ENCODE assay signal across 18 cellular contexts in the genomic region with DNA sequence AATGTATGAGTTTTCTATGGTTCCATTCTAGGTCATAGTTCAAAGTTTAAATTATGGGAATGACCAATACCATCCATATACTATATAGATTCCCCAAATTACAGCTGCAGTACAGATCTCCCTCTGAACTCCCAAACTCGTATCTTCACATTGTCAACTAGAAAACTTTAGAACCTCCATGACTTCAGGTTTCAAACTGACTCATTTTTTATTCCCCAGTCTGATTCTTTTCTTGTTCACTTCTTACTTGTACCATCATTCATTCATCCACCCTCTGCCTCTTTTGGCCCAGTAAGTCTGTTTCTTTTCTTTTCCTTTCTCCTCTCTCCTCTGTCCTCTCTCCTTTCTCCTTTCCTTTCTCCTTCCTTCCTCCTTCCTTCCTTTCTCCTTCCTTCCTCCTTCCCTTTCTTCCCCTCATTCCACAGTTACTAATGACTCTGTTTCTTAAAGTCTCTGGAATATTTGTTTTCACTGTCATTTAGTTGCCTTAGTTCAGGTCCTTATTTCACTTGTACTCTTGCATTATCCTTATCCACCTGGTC. TPM values are rescaled to one million over a fixed set of nuclear protein-coding genes. Genes with fewer than 3 reads are reported as not detected.
DNase-seq lines count a peak whose midpoint lies in the region; ATAC-seq and TF ChIP-seq lines count a peak whose summit lies in the region.
"Had no signal": no experiment of that assay in that cellular context is flagged by ENCODE, and none has a peak within 500 bp of the region (broad histone marks: within the 10 kb centered on the region; RNA-seq: fewer than 3 reads in every experiment).

No MANE protein-coding gene starts in this region.

- no peaks in the 10 kb centered on the region for H3K9me3 ChIP-seq in mammary epithelial cell (replicated peaks; ENCODE audit: insufficient read depth, low read length)
- no peaks in the 10 kb centered on the region for H3K9me3 ChIP-seq in tibial nerve
- H3K9me3 ChIP-seq: breast epithelium, Caco-2, esophagus muscularis mucosa, left ventricle myocardium inferior had no signal

- H3K36me3 ChIP-seq in mammary epithelial cell (ENCODE audit: insufficient read depth, low read length) (peaks cover 15% of the 10 kb centered on the region), tibial nerve (peaks cover 0 to 64% (median 0%) of the 10 kb centered on the region in 3 donors)

- TF ChIP-seq POLR2A in tibial nerve (IDR thresholded peaks at IDR 0.05), result no peak

- H3K9me3 Mint-ChIP-seq in MCF 10A (ENCODE audit: unreplicated experiment) (no peaks in the 10 kb centered on the region), endothelial cell (ENCODE audit: unreplicated experiment) (no peaks in the 10 kb centered on the region)
- H3K9me3 Mint-ChIP-seq in activated CD8-positive, alpha-beta T cell treated with anti-CD3 and anti-CD28 coated beads for 36 hours, result no peaks in the 10 kb centered on the region
- no peaks in the 10 kb centered on the region for H3K9me3 Mint-ChIP-seq in stimulated activated memory B cell treated with anti-CD40 and anti-IgM and Interleukin-4, amounts not matched to agents 10 μg/mL and 1 μg/mL and 100 μg/mL, for 72 hours

- no peak for TF ChIP-seq CTCF in MCF 10A (IDR thresholded peaks at IDR 0.05; ENCODE audit: unreplicated experiment)
- no peak for TF ChIP-seq CTCF in mammary epithelial cell (conservative IDR thresholded peaks at IDR 0.05 in 1 of 2, IDR thresholded peaks at IDR 0.05 in 1 of 2; ENCODE audit: extremely low read depth in 1 of 2, insufficient read depth in 1 of 2, low read depth in 1 of 2, low read length in 2 of 2)
- no peak for TF ChIP-seq CTCF in activated CD8-positive, alpha-beta T cell treated with anti-CD3 and anti-CD28 coated beads for 36 hours (IDR thresholded peaks at IDR 0.05)
- TF ChIP-seq CTCF in endothelial cell (IDR thresholded peaks at IDR 0.05; ENCODE audit: unreplicated experiment), result no peak
- TF ChIP-seq CTCF in tibial nerve (IDR thresholded peaks at IDR 0.05), result no peak

- H3K4me3 ChIP-seq in mammary epithelial cell (replicated peaks in 1 of 3; ENCODE audit: insufficient read depth in 1 of 3, low read depth in 2 of 3, low read length in 3 of 3) (no peak overlapping the region), tibial nerve (no peak overlapping the region)
- H3K4me3 ChIP-seq: breast epithelium, esophagus muscularis mucosa, left ventricle myocardium inferior had no signal

- dilution Hi-C loops in mammary epithelial cell (cut with HindIII; ENCODE audit: low sequenced_read_pairs), result no loop called here

- H3K27ac ChIP-seq in mammary epithelial cell (ENCODE audit: insufficient read depth, low read depth, low read length) (no peak overlapping the region), tibial nerve (no peak overlapping the region)
- H3K27ac ChIP-seq: breast epithelium, esophagus muscularis mucosa, left ventricle myocardium inferior had no signal

- H3K4me1 Mint-ChIP-seq in MCF 10A (ENCODE audit: insufficient read depth, unreplicated experiment) (peaks cover 26% of the 10 kb centered on the region), endothelial cell (ENCODE audit: unreplicated experiment) (peaks cover 40% of the 10 kb centered on the region)
- peaks cover 66% of the 10 kb centered on the region for H3K4me1 Mint-ChIP-seq in activated CD8-positive, alpha-beta T cell treated with anti-CD3 and anti-CD28 coated beads for 36 hours (ENCODE audit: low read depth)
- H3K4me1 Mint-ChIP-seq in stimulated activated memory B cell treated with anti-CD40 and anti-IgM and Interleukin-4, amounts not matched to agents 10 μg/mL and 1 μg/mL and 100 μg/mL, for 72 hours, result peaks cover 71% of the 10 kb centered on the region

- TF ChIP-seq EP300 in tibial nerve (IDR thresholded peaks at IDR 0.05), result no peak

- peaks cover 71% of the 10 kb centered on the region for H3K36me3 Mint-ChIP-seq in MCF 10A (ENCODE audit: insufficient read depth, unreplicated experiment)
- H3K36me3 Mint-ChIP-seq in activated CD8-positive, alpha-beta T cell treated with anti-CD3 and anti-CD28 coated beads for 36 hours (ENCODE audit: low read depth), result peaks cover 75% of the 10 kb centered on the region
- peaks cover 37% of the 10 kb centered on the region for H3K36me3 Mint-ChIP-seq in endothelial cell (ENCODE audit: low read depth, unreplicated experiment)
- peaks cover 84% of the 10 kb centered on the region for H3K36me3 Mint-ChIP-seq in stimulated activated memory B cell treated with anti-CD40 and anti-IgM and Interleukin-4, amounts not matched to agents 10 μg/mL and 1 μg/mL and 100 μg/mL, for 72 hours

- no peaks in the 10 kb centered on the region for H4K20me1 ChIP-seq in mammary epithelial cell (ENCODE audit: insufficient read depth, low read length)

- no peak overlapping the region for H3K9ac ChIP-seq in mammary epithelial cell (ENCODE audit: insufficient read depth, low read length)

- H3K27me3 ChIP-seq in mammary epithelial cell (ENCODE audit: insufficient read depth, low read length) (no peaks in the 10 kb centered on the region), tibial nerve (no peaks in the 10 kb centered on the region)
- H3K27me3 ChIP-seq: breast epithelium, esophagus muscularis mucosa had no signal

- H3K79me2 ChIP-seq in mammary epithelial cell (ENCODE audit: insufficient read depth, low read length), result peaks cover 96% of the 10 kb centered on the region

- H3K4me3 Mint-ChIP-seq in MCF 10A (ENCODE audit: unreplicated experiment), result no peak overlapping the region
- H3K4me3 Mint-ChIP-seq in activated CD8-positive, alpha-beta T cell treated with anti-CD3 and anti-CD28 coated beads for 36 hours, result no peak overlapping the region
- no peak overlapping the region for H3K4me3 Mint-ChIP-seq in endothelial cell (ENCODE audit: unreplicated experiment)
- no peak overlapping the region for H3K4me3 Mint-ChIP-seq in stimulated activated memory B cell treated with anti-CD40 and anti-IgM and Interleukin-4, amounts not matched to agents 10 μg/mL and 1 μg/mL and 100 μg/mL, for 72 hours

- H3K27me3 Mint-ChIP-seq in MCF 10A (ENCODE audit: insufficient read depth, unreplicated experiment) (no peaks in the 10 kb centered on the region), endothelial cell (ENCODE audit: unreplicated experiment) (peaks cover 5% of the 10 kb centered on the region)
- H3K27me3 Mint-ChIP-seq in activated CD8-positive, alpha-beta T cell treated with anti-CD3 and anti-CD28 coated beads for 36 hours, result no peaks in the 10 kb centered on the region
- no peaks in the 10 kb centered on the region for H3K27me3 Mint-ChIP-seq in stimulated activated memory B cell treated with anti-CD40 and anti-IgM and Interleukin-4, amounts not matched to agents 10 μg/mL and 1 μg/mL and 100 μg/mL, for 72 hours

- in situ Hi-C loops in mammary epithelial cell (cut with MboI; ENCODE audit: low sequenced_read_pairs in 2 of 2), result no loop called here

- no peak overlapping the region for H2AFZ ChIP-seq in mammary epithelial cell (ENCODE audit: low read depth, low read length)

- H3K27ac Mint-ChIP-seq in MCF 10A (ENCODE audit: low read depth, unreplicated experiment) (peak overlapping the region; percentile 81), endothelial cell (ENCODE audit: unreplicated experiment) (peak overlapping the region; percentile 48)
- H3K27ac Mint-ChIP-seq in activated CD8-positive, alpha-beta T cell treated with anti-CD3 and anti-CD28 coated beads for 36 hours, result peak overlapping the region; percentile 37
- H3K27ac Mint-ChIP-seq in stimulated activated memory B cell treated with anti-CD40 and anti-IgM and Interleukin-4, amounts not matched to agents 10 μg/mL and 1 μg/mL and 100 μg/mL, for 72 hours, result peak overlapping the region; percentile 10

- DNase-seq in MCF 10A (ENCODE audit: unreplicated experiment) (no peak), mammary epithelial cell (no peak), endothelial cell (ENCODE audit: low spot score) (no peak), CD1c-positive myeloid dendritic cell (ENCODE audit: extremely low spot score) (no peak), NCI-H748 treated with DMSO at 0.1 percent for 48 hours (lab: John Stamatoyannopoulos, UW) (no peak), tibial nerve (ENCODE audit: low spot score in 2 of 2) (no peak)
- no peak for DNase-seq in activated CD8-positive, alpha-beta T cell treated with anti-CD3 and anti-CD28 coated beads for 36 hours
- DNase-seq: Caco-2; EL; KG1; left ventricle myocardium inferior; NCI-H1092 treated with DMSO at 0.1 percent for 48 hours; NCI-H2081 treated with DMSO at 0.1 percent for 48 hours; stimulated activated CD4-positive, alpha-beta T cell treated with anti-CD3 and anti-CD28 coated beads, Interleukin-2, amount 100 ng/mL, for 24 hours had no signal

- WGBS in mammary epithelial cell (ENCODE audit: low coverage, missing lambda C conversion rate), result 94% methylated on average over 1 of the region's 1 CpG
- 92 to 100% methylated on average over 1 of the region's 1 CpG for WGBS in tibial nerve, 2 donors

- H3K4me1 ChIP-seq in mammary epithelial cell (ENCODE audit: insufficient read depth, low read length), result peaks cover 5% of the 10 kb centered on the region
- H3K4me1 ChIP-seq in tibial nerve, result peaks cover 0 to 16% (median 0%) of the 10 kb centered on the region in 4 donors
- H3K4me1 ChIP-seq: breast epithelium had no signal

- no peak for ATAC-seq in activated CD8-positive, alpha-beta T cell treated with anti-CD3 and anti-CD28 coated beads for 36 hours
- no peak for ATAC-seq in stimulated activated memory B cell treated with anti-CD40 and anti-IgM and Interleukin-4, amounts not matched to agents 10 μg/mL and 1 μg/mL and 100 μg/mL, for 72 hours
- ATAC-seq: HCT116 had no signal

- BruUV-seq in MCF 10A (replicated peaks; lab: Mats Ljungman, UMichigan) (no TSS peak), mammary epithelial cell (replicated peaks; lab: Mats Ljungman, UMichigan) (no TSS peak)

- POLR2A ChIA-PET in MCF 10A (lab: Yijun Ruan, JAX), result interaction anchor here (0.5 to 1.3 kb wide), 2 partner anchors 9 to 14 kb away, joined by 3 to 5 read pairs; no protein-coding TSS in a partner anchor
- POLR2A ChIA-PET in activated CD8-positive, alpha-beta T cell treated with anti-CD3 and anti-CD28 coated beads for 36 hours (lab: Charles Lee), result no interaction called here

- CTCF ChIA-PET in MCF 10A (lab: Yijun Ruan, JAX), result interaction anchor here (0.6 to 1.0 kb wide), 2 partner anchors 27 to 51 kb away, joined by 3 to 5 read pairs; no protein-coding TSS in a partner anchor
- CTCF ChIA-PET in mammary epithelial cell (lab: Charles Lee; ENCODE audit: low non-redundant PET), result no interaction called here
- CTCF ChIA-PET in activated CD8-positive, alpha-beta T cell treated with anti-CD3 and anti-CD28 coated beads for 36 hours (lab: Charles Lee), result interaction anchor here (1.2 kb wide), 1 partner anchor 9 kb away, joined by 3 read pairs; no protein-coding TSS in a partner anchor

- intact Hi-C loops in MCF 10A (cut with micrococcal nuclease), result no loop called here
- intact Hi-C loops in mammary epithelial cell (cut with micrococcal nuclease), result no loop called here
- intact Hi-C loops in activated CD8-positive, alpha-beta T cell treated with anti-CD3 and anti-CD28 coated beads for 36 hours (cut with micrococcal nuclease), result no loop called here

- H3K4me2 ChIP-seq in mammary epithelial cell (ENCODE audit: insufficient read depth, low read depth, low read length), result no peak overlapping the region

RNA-seq across cellular contexts. Expression of a gene that starts 30.5 kb away (rescaled TPM):
- 173 and 222 TPM in 2 replicates for total RNA-seq in MCF 10A (2022)
- 100 to 1,000 TPM; 126 to 177 TPM for total RNA-seq in mammary epithelial cell
- polyA plus RNA-seq in mammary epithelial cell, result 166 TPM
- polyA minus RNA-seq in mammary epithelial cell, result 115 TPM
- 100 to 1,000 TPM; 115 to 117 TPM for total RNA-seq in activated CD8-positive, alpha-beta T cell treated with anti-CD3 and anti-CD28 coated beads for 36 hours
- 116 TPM for total RNA-seq in endothelial cell (ENCODE audit: unreplicated experiment)
- total RNA-seq in tibial nerve, result 10 to 100 TPM; 87.3 to 98.6 (median 93.1) TPM

Comparison
In these comparisons a context has a peak if more than half of its experiments do, and no peak if none do; other contexts are left out.
1. H3K27ac Mint-ChIP-seq: peak in every context shown above with its lines; median percentile 81 in MCF 10A; 48 in endothelial cell; 37 in activated CD8-positive, alpha-beta T cell treated with anti-CD3 and anti-CD28 coated beads for 36 hours; 10 in stimulated activated memory B cell treated with anti-CD40 and anti-IgM and Interleukin-4, amounts not matched to agents 10 μg/mL and 1 μg/mL and 100 μg/mL, for 72 hours.